9 cellular contexts compared by ENCODE assay signal in the genomic region with DNA sequence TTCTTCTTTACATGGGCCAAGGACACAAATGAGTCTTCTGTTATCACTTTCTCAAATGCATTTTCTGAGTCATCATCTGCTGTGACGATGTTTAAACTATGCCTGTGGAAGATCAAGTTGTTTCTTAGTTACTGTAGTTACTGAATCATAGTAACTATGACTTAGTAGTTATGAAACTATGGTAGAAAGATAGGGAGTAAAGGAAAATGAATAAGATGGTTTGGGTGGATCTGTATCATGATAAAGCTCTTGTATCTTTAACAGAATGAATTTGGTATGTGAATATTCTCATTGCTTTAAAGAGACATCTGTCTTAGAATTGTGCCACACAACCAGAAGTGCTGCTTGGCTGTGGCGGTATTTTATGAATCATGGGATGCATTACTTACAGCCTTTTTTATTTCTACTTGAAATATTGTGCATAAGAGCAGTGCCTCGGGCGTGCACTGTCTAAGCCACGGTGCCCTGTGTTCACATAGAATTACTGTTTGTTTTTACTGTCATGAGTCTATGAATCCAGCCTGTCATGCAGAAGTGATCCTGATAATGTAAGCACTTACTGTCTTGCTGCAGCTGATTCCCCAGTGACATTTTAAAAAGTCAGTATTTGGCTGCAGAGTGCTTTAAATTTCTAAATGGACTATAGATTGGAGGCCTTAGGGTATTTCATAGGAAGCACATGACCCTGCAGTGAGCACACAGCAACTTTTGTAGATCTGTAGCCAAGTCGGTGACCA.
A peak's percentile ranks its signal among the peaks of the same experiment; 100 is the strongest.
DNase-seq lines count a peak whose midpoint lies in the region; ATAC-seq, FAIRE-seq and TF ChIP-seq lines count a peak whose summit lies in the region.
"Had no signal": no experiment of that assay in that cellular context is flagged by ENCODE, and none has a peak within 500 bp of the region (broad histone marks: within the 10 kb centered on the region; RNA-seq: fewer than 3 reads in every experiment).

No MANE protein-coding gene starts in this region.

- H3K27ac ChIP-seq in keratinocyte (ENCODE audit: control insufficient read depth, insufficient read depth, low read length) (peak overlapping the region; percentile 73), suprapubic skin (peak overlapping the region; percentile 67)

- TF ChIP-seq CTCF in keratinocyte (optimal IDR thresholded peaks at IDR 0.05 in 1 of 3, IDR thresholded peaks at IDR 0.05 in 1 of 3, conservative IDR thresholded peaks at IDR 0.05 in 1 of 3; ENCODE audit: extremely low read depth in 1 of 3, insufficient read depth in 2 of 3, low read length in 3 of 3) (no peak), suprapubic skin (IDR thresholded peaks at IDR 0.05) (no peak)

- DNase-seq in activated naive CD4-positive, alpha-beta T cell treated with anti-CD3 and anti-CD28 coated beads, Interleukin-2, amount 50 U/mL, for 16 hours = no peak
- peak in 1 of 2 donors; percentile 19 for DNase-seq in activated naive CD4-positive, alpha-beta T cell treated with anti-CD3 and anti-CD28 coated beads, Interleukin-2, amount 50 U/mL, for 72 hours (ENCODE audit: low spot score in 2 of 2)
- DNase-seq in keratinocyte (ENCODE audit: low read depth, low spot score) = peak; percentile 56
- no peak for DNase-seq in suprapubic skin (ENCODE audit: low spot score in 2 of 2)
- DNase-seq in NCI-H1105 treated with DMSO at 0.1 percent for 48 hours (lab: John Stamatoyannopoulos, UW) = no peak
- no peak for DNase-seq in ecto neural progenitor cell (ENCODE audit: low spot score)

- ATAC-seq in activated naive CD4-positive, alpha-beta T cell treated with anti-CD3 and anti-CD28 coated beads, Interleukin-2, amount 50 U/mL, for 72 hours = peak; percentile 92 to 94
- no peak for ATAC-seq in HG03378 (IDR thresholded peaks at IDR 0.05; ENCODE audit: unreplicated experiment)

- H3K4me1 ChIP-seq in keratinocyte (ENCODE audit: control insufficient read depth, extremely low read depth, insufficient read depth, low read length) = peaks cover 32% of the 10 kb centered on the region
- H3K4me1 ChIP-seq in suprapubic skin = peaks cover 12% of the 10 kb centered on the region

- H3K4me2 ChIP-seq in keratinocyte (ENCODE audit: control insufficient read depth, extremely low read depth, insufficient read depth, low read depth, low read length) = peak overlapping the region; percentile 55

- no peak overlapping the region for H3K4me3 ChIP-seq in keratinocyte (ENCODE audit: control insufficient read depth in 2 of 3, extremely low read depth in 1 of 3, insufficient read depth in 2 of 3, low read depth in 1 of 3, low read length in 3 of 3)
- H3K4me3 ChIP-seq in suprapubic skin = no peak overlapping the region

- no peak for TF ChIP-seq POLR2A in suprapubic skin (IDR thresholded peaks at IDR 0.05)

- peak overlapping the region; percentile 32 for H3K27ac Mint-ChIP-seq in activated naive CD4-positive, alpha-beta T cell treated with anti-CD3 and anti-CD28 coated beads, Interleukin-2, amount 50 U/mL, for 24 hours
- H3K27ac Mint-ChIP-seq in activated naive CD4-positive, alpha-beta T cell treated with anti-CD3 and anti-CD28 coated beads, Interleukin-2, amount 50 U/mL, for 72 hours = peak overlapping the region; percentile 0 to 73

- FAIRE-seq in keratinocyte (lab: Jason Lieb, UNC) = peak; percentile 64
- FAIRE-seq: G401.6 had no signal

- no peak for TF ChIP-seq EP300 in suprapubic skin (IDR thresholded peaks at IDR 0.05)

- no peaks in the 10 kb centered on the region for H3K9me1 ChIP-seq in keratinocyte (ENCODE audit: control insufficient read depth, extremely low read depth, insufficient read depth, low read length)

- no peaks in the 10 kb centered on the region for H4K20me1 ChIP-seq in keratinocyte (ENCODE audit: control insufficient read depth, extremely low read depth, insufficient read depth, low read length)

- H3K27me3 ChIP-seq in keratinocyte (ENCODE audit: control insufficient read depth, extremely low read depth, insufficient read depth, low read length) = no peaks in the 10 kb centered on the region
- no peaks in the 10 kb centered on the region for H3K27me3 ChIP-seq in suprapubic skin

- no peaks in the 10 kb centered on the region for H3K27me3 Mint-ChIP-seq in activated naive CD4-positive, alpha-beta T cell treated with anti-CD3 and anti-CD28 coated beads, Interleukin-2, amount 50 U/mL, for 24 hours

- H3K9me3 ChIP-seq in keratinocyte (ENCODE audit: control insufficient read depth, low read depth, low read length) (no peaks in the 10 kb centered on the region), suprapubic skin (no peaks in the 10 kb centered on the region)

- no peaks in the 10 kb centered on the region for H3K9me3 Mint-ChIP-seq in activated naive CD4-positive, alpha-beta T cell treated with anti-CD3 and anti-CD28 coated beads, Interleukin-2, amount 50 U/mL, for 24 hours
- H3K9me3 Mint-ChIP-seq in activated naive CD4-positive, alpha-beta T cell treated with anti-CD3 and anti-CD28 coated beads, Interleukin-2, amount 50 U/mL, for 72 hours = peaks cover 0 to under 1% of the 10 kb centered on the region in 2 donors

- peaks cover 18% of the 10 kb centered on the region for H3K36me3 Mint-ChIP-seq in activated naive CD4-positive, alpha-beta T cell treated with anti-CD3 and anti-CD28 coated beads, Interleukin-2, amount 50 U/mL, for 24 hours
- peaks cover 0 to 15% of the 10 kb centered on the region in 2 donors for H3K36me3 Mint-ChIP-seq in activated naive CD4-positive, alpha-beta T cell treated with anti-CD3 and anti-CD28 coated beads, Interleukin-2, amount 50 U/mL, for 72 hours

- H3K36me3 ChIP-seq in keratinocyte (ENCODE audit: control insufficient read depth in 2 of 2, extremely low read depth in 1 of 2, insufficient read depth in 2 of 2, low read length in 2 of 2) (peaks cover 0 to 3% of the 10 kb centered on the region in 2 experiments), suprapubic skin (peaks cover 4% of the 10 kb centered on the region)

- no peak overlapping the region for H2AFZ ChIP-seq in keratinocyte (ENCODE audit: control insufficient read depth, low read length)

- H3K9ac ChIP-seq in keratinocyte (ENCODE audit: control insufficient read depth, extremely low read depth, insufficient read depth, low read length) = peak overlapping the region; percentile 28

- no peak overlapping the region for H3K4me3 Mint-ChIP-seq in activated naive CD4-positive, alpha-beta T cell treated with anti-CD3 and anti-CD28 coated beads, Interleukin-2, amount 50 U/mL, for 24 hours

- 29% methylated on average over 6 of the region's 6 CpGs for WGBS in suprapubic skin

- dilution Hi-C loops in keratinocyte (cut with MboI; ENCODE audit: extremely low pct_ligation_motif_present, low sequenced_read_pairs) = no loop called here

- no peaks in the 10 kb centered on the region for H3K79me2 ChIP-seq in keratinocyte (ENCODE audit: control insufficient read depth, insufficient read depth, low read length)

- H3K4me1 Mint-ChIP-seq in activated naive CD4-positive, alpha-beta T cell treated with anti-CD3 and anti-CD28 coated beads, Interleukin-2, amount 50 U/mL, for 24 hours = peaks cover 45% of the 10 kb centered on the region
